In genomic region chr4:161916010-161916409, GRCh38 we compare ENCODE assay signal across 27 cellular contexts.
"Had no signal": no experiment of that assay in that cellular context is flagged by ENCODE, and none has a peak within 500 bp of the region (broad histone marks: within the 10 kb centered on the region; RNA-seq: fewer than 3 reads in every experiment).

No MANE protein-coding gene starts in this region.

- H3K36me3 ChIP-seq: neural progenitor cell, ovary, right lobe of liver, sigmoid colon, stomach, thoracic aorta, thyroid gland, tibial nerve, upper lobe of left lung, vagina had no signal

- FAIRE-seq: small intestine, urothelium cell line had no signal

- ATAC-seq: natural killer cell treated with Interleukin-12 subunit alpha and Interleukin-12 subunit beta and Interleukin-15 and Interleukin-18, amount 100 ng/mL, for 72 hours; psoas muscle; right cardiac atrium; right lobe of liver; stimulated activated effector memory CD8-positive, alpha-beta T cell treated with anti-CD3 and anti-CD28 coated beads, Interleukin-12 subunit alpha, Interleukin-12 subunit beta, amount 100 ng/mL, for 72 hours; stimulated activated naive B cell treated with anti-CD40 and anti-IgM and Interleukin-4, amounts not matched to agents 10 μg/mL and 1 μg/mL and 100 μg/mL, for 72 hours had no signal

- H3K27me3 ChIP-seq: neural progenitor cell, ovary, right lobe of liver, sigmoid colon, stomach, thyroid gland, tibial nerve, upper lobe of left lung, vagina had no signal

- H3K79me2 ChIP-seq: parathyroid adenoma had no signal

- H3K9me3 ChIP-seq: ovary, psoas muscle, right lobe of liver, sigmoid colon, stomach, thoracic aorta, thyroid gland, tibial nerve, upper lobe of left lung, vagina had no signal

- H3K4me3 ChIP-seq: neural progenitor cell, ovary, psoas muscle, right lobe of liver, sigmoid colon, stomach, thoracic aorta, thyroid gland, tibial nerve, upper lobe of left lung, vagina had no signal

- H3K9ac ChIP-seq: neural progenitor cell, parathyroid adenoma had no signal

- H2AFZ ChIP-seq: neural progenitor cell, parathyroid adenoma had no signal

- H3K4me1 ChIP-seq: neural progenitor cell, parathyroid adenoma, psoas muscle, right lobe of liver, sigmoid colon, stomach, tibial nerve, upper lobe of left lung, vagina had no signal

- H3K27ac ChIP-seq: neural progenitor cell, ovary, parathyroid adenoma, psoas muscle, right lobe of liver, sigmoid colon, stomach, thoracic aorta, thyroid gland, tibial nerve, upper lobe of left lung, vagina had no signal

- DNase-seq: nephron progenitor cell; occipital lobe; ovary; posterior cingulate gyrus; psoas muscle; right cardiac atrium; right lobe of liver; sigmoid colon; small intestine; stimulated activated CD4-positive, alpha-beta T cell treated with anti-CD3 and anti-CD28 coated beads, Interleukin-15, amount 100 ng/mL, for 24 hours; stimulated activated CD4-positive, alpha-beta T cell treated with anti-CD3 and anti-CD28 coated beads, Interleukin-2, amount 100 ng/mL, for 24 hours; stimulated activated CD4-positive, alpha-beta T cell treated with anti-CD3 and anti-CD28 coated beads, Interleukin-2, amount 100 ng/mL, for 48 hours; stimulated activated CD4-positive, alpha-beta T cell treated with anti-CD3 and anti-CD28 coated beads, Interleukin-4, amount 100 ng/mL, for 24 hours; stimulated activated naive B cell treated with anti-CD40 and anti-IgM and Interleukin-4, amounts not matched to agents 10 μg/mL and 1 μg/mL and 100 μg/mL, for 72 hours; stimulated activated naive CD4-positive, alpha-beta T cell treated with Interleukin-2 at 50 U/mL for 16 hours; stomach; thyroid gland; trophoblast cell; upper lobe of left lung had no signal

- H3K4me2 ChIP-seq: neural progenitor cell had no signal
